Comparison of ENCODE assay signal across 18 cellular contexts in genomic region chr2:164782323-164782722, GRCh38. TPM values are rescaled to one million over a fixed set of nuclear protein-coding genes. Genes with fewer than 3 reads are reported as not detected.
A peak's percentile ranks its signal among the peaks of the same experiment; 100 is the strongest.
DNase-seq lines count a peak whose midpoint lies in the region; ATAC-seq and TF ChIP-seq lines count a peak whose summit lies in the region.
"Had no signal": no experiment of that assay in that cellular context is flagged by ENCODE, and none has a peak within 500 bp of the region (broad histone marks: within the 10 kb centered on the region; RNA-seq: fewer than 3 reads in every experiment).

No MANE protein-coding gene starts in this region.

- dilution Hi-C loops in mammary epithelial cell (cut with HindIII; ENCODE audit: low sequenced_read_pairs) = no loop called here

- H3K4me3 ChIP-seq in AG09309 (ENCODE audit: control insufficient read depth, low read depth, low read length) (no peak overlapping the region), mammary epithelial cell (replicated peaks in 1 of 3; ENCODE audit: insufficient read depth in 1 of 3, low read depth in 2 of 3, low read length in 3 of 3) (no peak overlapping the region)
- H3K4me3 ChIP-seq: smooth muscle cell had no signal

- H4K20me1 ChIP-seq in mammary epithelial cell (ENCODE audit: insufficient read depth, low read length) = no peaks in the 10 kb centered on the region

- H3K36me3 ChIP-seq in mammary epithelial cell (ENCODE audit: insufficient read depth, low read length) = no peaks in the 10 kb centered on the region

- intact Hi-C loops in mammary epithelial cell (cut with micrococcal nuclease) = no loop called here

- BruUV-seq in mammary epithelial cell (replicated peaks; lab: Mats Ljungman, UMichigan) = no TSS peak

- no peaks in the 10 kb centered on the region for H3K9me3 ChIP-seq in mammary epithelial cell (replicated peaks; ENCODE audit: insufficient read depth, low read length)

- WGBS in mammary epithelial cell (ENCODE audit: low coverage, missing lambda C conversion rate) = 0% methylated on average over 2 of the region's 2 CpGs

- in situ Hi-C loops in mammary epithelial cell (cut with MboI; ENCODE audit: low sequenced_read_pairs in 2 of 2) = no loop called here

- peaks cover 7% of the 10 kb centered on the region for H3K4me1 ChIP-seq in mammary epithelial cell (ENCODE audit: insufficient read depth, low read length)
- peaks cover 5% of the 10 kb centered on the region for H3K4me1 ChIP-seq in foreskin keratinocyte

- ATAC-seq in foreskin keratinocyte (peak; percentile 36), omental fat pad (ENCODE audit: low FRiP score) (peak; percentile 95), HG02798 (IDR thresholded peaks at IDR 0.05; ENCODE audit: poor library complexity, unreplicated experiment) (no peak), HG02642 (IDR thresholded peaks at IDR 0.05; ENCODE audit: poor library complexity, unreplicated experiment) (no peak)
- ATAC-seq: activated naive CD8-positive, alpha-beta T cell treated with anti-CD3 and anti-CD28 coated beads, Interleukin-2, amount 50 U/mL, for 24 hours; left colon; T-cell had no signal

- no peak for TF ChIP-seq CTCF in AG09309 (IDR thresholded peaks at IDR 0.05; ENCODE audit: control insufficient read depth, insufficient read depth, low read depth, low read length, missing control alignments)
- no peak for TF ChIP-seq CTCF in mammary epithelial cell (conservative IDR thresholded peaks at IDR 0.05 in 1 of 2, IDR thresholded peaks at IDR 0.05 in 1 of 2; ENCODE audit: extremely low read depth in 1 of 2, insufficient read depth in 1 of 2, low read depth in 1 of 2, low read length in 2 of 2)
- no peak for TF ChIP-seq CTCF in foreskin keratinocyte (conservative IDR thresholded peaks at IDR 0.05)
- no peak for TF ChIP-seq CTCF in omental fat pad (IDR thresholded peaks at IDR 0.05)

- peak overlapping the region; percentile 19 for H3K27ac ChIP-seq in mammary epithelial cell (ENCODE audit: insufficient read depth, low read depth, low read length)
- H3K27ac ChIP-seq in foreskin keratinocyte = no peak overlapping the region

- DNase-seq in AG09309 (ENCODE audit: low read depth) (peak; percentile 89), mammary epithelial cell (peak; percentile 80), foreskin keratinocyte (peak; percentile 42 to 60), omental fat pad (ENCODE audit: low spot score) (no peak), DMS114 treated with DMSO at 0.1 percent for 48 hours (lab: John Stamatoyannopoulos, UW; ENCODE audit: unreplicated experiment) (no peak), NCI-H1417 treated with DMSO at 0.1 percent for 48 hours (lab: John Stamatoyannopoulos, UW) (no peak)
- DNase-seq: ACHN; activated CD4-positive, alpha-beta T cell treated with anti-CD3 and anti-CD28 coated beads for 1 hour; activated naive CD8-positive, alpha-beta T cell treated with anti-CD3 and anti-CD28 coated beads, Interleukin-2, amount 50 U/mL, for 24 hours; activated T-cell treated with anti-CD3 and anti-CD28 coated beads for 4 hours; left colon; NCI-H1105; nephron progenitor cell; substantia nigra; T-cell had no signal

- peak overlapping the region; percentile 32 for H3K4me2 ChIP-seq in mammary epithelial cell (ENCODE audit: insufficient read depth, low read depth, low read length)
- H3K4me2 ChIP-seq: smooth muscle cell had no signal

- no peak overlapping the region for H3K9ac ChIP-seq in mammary epithelial cell (ENCODE audit: insufficient read depth, low read length)

- no peak overlapping the region for H2AFZ ChIP-seq in mammary epithelial cell (ENCODE audit: low read depth, low read length)

- H3K27me3 ChIP-seq in mammary epithelial cell (ENCODE audit: insufficient read depth, low read length) (no peaks in the 10 kb centered on the region), foreskin keratinocyte (no peaks in the 10 kb centered on the region)

- CTCF ChIA-PET in mammary epithelial cell (lab: Charles Lee; ENCODE audit: low non-redundant PET) = no interaction called here

- peaks cover 42% of the 10 kb centered on the region for H3K79me2 ChIP-seq in mammary epithelial cell (ENCODE audit: insufficient read depth, low read length)

RNA-seq across cellular contexts. Expression of gene COBLL1, which starts 59.3 kb away (rescaled TPM):
- total RNA-seq in mammary epithelial cell = 10 to 100 TPM; 35.0 to 53.7 TPM
- polyA plus RNA-seq in mammary epithelial cell = 10.0 TPM
- polyA minus RNA-seq in mammary epithelial cell = 36.4 TPM
- total RNA-seq in foreskin keratinocyte = 14.5 and 20.0 TPM in 2 replicates
- polyA plus RNA-seq in foreskin keratinocyte = 2.8 and 4.3 TPM in 2 replicates
- 100 to 1,000 TPM in 1 of 4 donors, 10 to 100 TPM in 3; 38.1 to 114 (median 68.5) TPM for total RNA-seq in omental fat pad

Comparison
In these comparisons a context has a peak if more than half of its experiments do, and no peak if none do; other contexts are left out.
1. DNase-seq: peak in AG09309 (single experiment), mammary epithelial cell (single experiment) and foreskin keratinocyte (2 of 2); none in omental fat pad (single experiment), DMS114 treated with DMSO at 0.1 percent for 48 hours (single experiment) and NCI-H1417 treated with DMSO at 0.1 percent for 48 hours (single experiment).
2. ATAC-seq: peak in foreskin keratinocyte (single experiment) and omental fat pad (single experiment); none in HG02798 (single experiment) and HG02642 (single experiment).